In genomic region chr18:29147944-29148343, GRCh38 we compare ENCODE assay signal across 9 cellular contexts.
A peak's percentile ranks its signal among the peaks of the same experiment; 100 is the strongest.
DNase-seq lines count a peak whose midpoint lies in the region; ATAC-seq, FAIRE-seq and TF ChIP-seq lines count a peak whose summit lies in the region.
"Had no signal": no experiment of that assay in that cellular context is flagged by ENCODE, and none has a peak within 500 bp of the region (broad histone marks: within the 10 kb centered on the region; RNA-seq: fewer than 3 reads in every experiment).

No MANE protein-coding gene starts in this region.

- no peak overlapping the region for H2AK5ac ChIP-seq in H1 (ENCODE audit: low read depth, low read length)
- no peak overlapping the region for H2AK5ac ChIP-seq in trophoblast cell (ENCODE audit: low read length)

- H2BK20ac ChIP-seq in H1 (ENCODE audit: low read length): no peak overlapping the region

- CTCF ChIA-PET in H1 (lab: Charles Lee; ENCODE audit: partially characterized antibody): interaction anchor here (0.9 kb wide), 1 partner anchor 43 kb away, joined by 3 read pairs; no protein-coding TSS in a partner anchor
- CTCF ChIA-PET in activated naive CD4-positive, alpha-beta T cell treated with anti-CD3 and anti-CD28 coated beads, Interleukin-2, amount 10 ng/mL, durations not matched to agents 7 days and 5 days (lab: Charles Lee): no interaction called here

- H2BK12ac ChIP-seq in H1 (ENCODE audit: low read depth, low read length) (no peak overlapping the region), trophoblast cell (ENCODE audit: low read length) (no peak overlapping the region)

- peaks cover 0 to 3% (median under 1%) of the 10 kb centered on the region in 4 experiments; a peak in 1 of 7 replicates for H3K4me1 ChIP-seq in H1 (replicated peaks in 1 of 4; ENCODE audit: control insufficient read depth in 3 of 4, insufficient read depth in 4 of 4, low read length in 3 of 4)
- H3K4me1 ChIP-seq in trophoblast cell (ENCODE audit: control insufficient read depth in 1 of 2, insufficient read depth in 2 of 2, low read length in 2 of 2): no peaks in the 10 kb centered on the region

- no peak for TF ChIP-seq EP300 in H1 (IDR thresholded peaks at IDR 0.05; ENCODE audit: borderline replicate concordance in 1 of 2, low read depth in 2 of 2, low read length in 2 of 2)

- no peaks in the 10 kb centered on the region for H4K20me1 ChIP-seq in H1 (replicated peaks in 1 of 2; ENCODE audit: control insufficient read depth in 1 of 2, insufficient read depth in 2 of 2, low read length in 2 of 2)

- H2BK120ac ChIP-seq in H1 (replicated peaks; ENCODE audit: low read depth, low read length) (no peak overlapping the region), trophoblast cell (ENCODE audit: insufficient read depth, low read length, poor library complexity) (no peak overlapping the region)

- no peak overlapping the region for H2BK5ac ChIP-seq in H1 (ENCODE audit: low read depth, low read length)
- H2BK5ac ChIP-seq in trophoblast cell (ENCODE audit: low read depth, low read length, poor library complexity): no peak overlapping the region

- H3K9me3 ChIP-seq in H1 (ENCODE audit: insufficient read depth in 2 of 2, low read depth in 1 of 2, low read length in 1 of 2) (no peaks in the 10 kb centered on the region), trophoblast cell (ENCODE audit: insufficient read depth, low read depth, low read length) (no peaks in the 10 kb centered on the region)

- no peaks in the 10 kb centered on the region for H3K23me2 ChIP-seq in H1 (ENCODE audit: low read depth, low read length)

- H2AFZ ChIP-seq in H1 (ENCODE audit: low read length): peak overlapping the region; percentile 100
- H2AFZ ChIP-seq in trophoblast cell (ENCODE audit: insufficient read depth, low read length, poor library complexity): no peak overlapping the region

- H3K18ac ChIP-seq in H1 (ENCODE audit: extremely low read depth, low read length) (no peak overlapping the region), trophoblast cell (ENCODE audit: low read length) (no peak overlapping the region)

- no peaks in the 10 kb centered on the region for H3K27me3 Mint-ChIP-seq in activated naive CD4-positive, alpha-beta T cell treated with anti-CD3 and anti-CD28 coated beads, Interleukin-2, amount 10 ng/mL, durations not matched to agents 7 days and 5 days

- no peaks in the 10 kb centered on the region; a peak in 1 of 8 replicates for H3K36me3 ChIP-seq in H1 (ENCODE audit: control insufficient read depth in 2 of 4, insufficient read depth in 4 of 4, low read length in 3 of 4)
- no peaks in the 10 kb centered on the region for H3K36me3 ChIP-seq in trophoblast cell (ENCODE audit: control insufficient read depth in 1 of 2, insufficient read depth in 2 of 2, low read length in 2 of 2)

- H3K9me3 Mint-ChIP-seq in activated naive CD4-positive, alpha-beta T cell treated with anti-CD3 and anti-CD28 coated beads, Interleukin-2, amount 10 ng/mL, durations not matched to agents 7 days and 5 days: peaks cover 6% of the 10 kb centered on the region

- H3K79me2 ChIP-seq in H1 (ENCODE audit: control insufficient read depth in 1 of 2, insufficient read depth in 2 of 2, low read length in 2 of 2) (no peaks in the 10 kb centered on the region), trophoblast cell (ENCODE audit: control insufficient read depth, insufficient read depth, low read length, poor library complexity) (no peaks in the 10 kb centered on the region)

- no peak overlapping the region for H3K4me3 Mint-ChIP-seq in activated naive CD4-positive, alpha-beta T cell treated with anti-CD3 and anti-CD28 coated beads, Interleukin-2, amount 10 ng/mL, durations not matched to agents 7 days and 5 days

- POLR2A ChIA-PET in H1 (lab: Charles Lee; ENCODE audit: partially characterized antibody): no interaction called here

- no peak for ATAC-seq in HG03045 (IDR thresholded peaks at IDR 0.05; ENCODE audit: unreplicated experiment)

- H3K79me1 ChIP-seq in H1 (ENCODE audit: low read depth, low read length) (no peaks in the 10 kb centered on the region), trophoblast cell (ENCODE audit: low read length) (peaks cover under 1% of the 10 kb centered on the region)

- no peaks in the 10 kb centered on the region for H3K4me1 Mint-ChIP-seq in activated naive CD4-positive, alpha-beta T cell treated with anti-CD3 and anti-CD28 coated beads, Interleukin-2, amount 10 ng/mL, durations not matched to agents 7 days and 5 days

- H3K27ac ChIP-seq in H1 (ENCODE audit: low read depth, low read length) (no peak overlapping the region), trophoblast cell (ENCODE audit: low read depth, low read length) (no peak overlapping the region)

- H3K9ac ChIP-seq in H1 (replicated peaks in 1 of 4; ENCODE audit: extremely low read depth in 1 of 4, low read depth in 3 of 4, low read length in 3 of 4): no peak overlapping the region
- no peak overlapping the region for H3K9ac ChIP-seq in trophoblast cell (ENCODE audit: low read length)

- DNase-seq in NCI-H146 (lab: John Stamatoyannopoulos, UW) (peak; percentile 74), NCI-H146 treated with DMSO at 0.1 percent for 48 hours (lab: John Stamatoyannopoulos, UW; ENCODE audit: unreplicated experiment) (no peak), NCI-H524 treated with DMSO at 0.1 percent for 48 hours (lab: John Stamatoyannopoulos, UW) (peak; percentile 7), H1 (ENCODE audit: low read depth in 1 of 2, low spot score in 2 of 2) (no peak), trophoblast cell (peak; percentile 15 to 54), HK-2 (ENCODE audit: unreplicated experiment) (no peak)
- DNase-seq in activated naive CD4-positive, alpha-beta T cell treated with anti-CD3 and anti-CD28 coated beads, Interleukin-2, amount 10 ng/mL, durations not matched to agents 7 days and 5 days: no peak
- DNase-seq: left cardiac atrium had no signal

- H3K4ac ChIP-seq in H1 (replicated peaks; ENCODE audit: insufficient read length, low read depth, low read length) (no peak overlapping the region), trophoblast cell (ENCODE audit: low read depth, low read length) (no peak overlapping the region)

- H4K8ac ChIP-seq in H1 (ENCODE audit: extremely low read depth, insufficient read depth, low read length): no peak overlapping the region
- no peak overlapping the region for H4K8ac ChIP-seq in trophoblast cell (ENCODE audit: low read depth, low read length)

- H3K27me3 ChIP-seq in H1 (replicated peaks in 1 of 4; ENCODE audit: control insufficient read depth in 3 of 4, extremely low read depth in 1 of 4, insufficient read depth in 3 of 4, low read length in 3 of 4) (no peaks in the 10 kb centered on the region), trophoblast cell (ENCODE audit: insufficient read depth, low read length) (no peaks in the 10 kb centered on the region)

- TF ChIP-seq CTCF in H1 (IDR thresholded peaks at IDR 0.05; ENCODE audit: control extremely low read depth in 1 of 3, insufficient read depth in 1 of 3, low read depth in 1 of 3, low read length in 3 of 3): no peak

- TF ChIP-seq RAD21 in H1 (IDR thresholded peaks at IDR 0.05 in 1 of 2, conservative IDR thresholded peaks at IDR 0.05 in 1 of 2; ENCODE audit: low read depth in 2 of 2, low read length in 2 of 2): no peak

- no peak overlapping the region for H3K23ac ChIP-seq in H1 (ENCODE audit: insufficient read length)
- no peak overlapping the region for H3K23ac ChIP-seq in trophoblast cell (ENCODE audit: low read length)

- no peaks in the 10 kb centered on the region for H3K36me3 Mint-ChIP-seq in activated naive CD4-positive, alpha-beta T cell treated with anti-CD3 and anti-CD28 coated beads, Interleukin-2, amount 10 ng/mL, durations not matched to agents 7 days and 5 days

- H4K5ac ChIP-seq in H1 (ENCODE audit: insufficient read length, low read depth, low read length): no peak overlapping the region

- H3K4me2 ChIP-seq in H1 (ENCODE audit: insufficient read depth in 1 of 2, low read depth in 2 of 2, low read length in 2 of 2) (no peak overlapping the region; a peak in 1 of 4 replicates), trophoblast cell (ENCODE audit: low read length) (no peak overlapping the region)

- H3K56ac ChIP-seq in H1 (replicated peaks; ENCODE audit: insufficient read length, low read depth, low read length): no peak overlapping the region

- H4K91ac ChIP-seq in H1 (replicated peaks; ENCODE audit: insufficient read length, low read length) (no peak overlapping the region), trophoblast cell (ENCODE audit: low read depth, low read length) (no peak overlapping the region)

- WGBS in H1 (ENCODE audit: extremely low coverage in 1 of 2, insufficient coverage in 1 of 2, insufficient read length in 1 of 2, insufficient replicate concordance in 2 of 2, low coverage in 1 of 2, low lambda C conversion rate in 2 of 2, missing lambda C conversion rate in 1 of 2), 2 experiments: 48% methylated on average over 2 of the region's 2 CpGs; no CpG with 5 or more reads in 1 of the 2 experiments
- no CpG with 5 or more reads among the region's 2 CpGs for WGBS in trophoblast cell (ENCODE audit: extremely low coverage, insufficient coverage, insufficient read length)

- H3K14ac ChIP-seq in H1 (ENCODE audit: insufficient read length): no peak overlapping the region
- no peak overlapping the region for H3K14ac ChIP-seq in trophoblast cell (ENCODE audit: low read length)

- no peak overlapping the region for H2BK15ac ChIP-seq in H1 (ENCODE audit: low read length)

- no peak for TF ChIP-seq POLR2A in H1 (IDR thresholded peaks at IDR 0.05; ENCODE audit: control extremely low read depth in 1 of 2, low read depth in 2 of 2, low read length in 2 of 2)

- peak; percentile 50 for FAIRE-seq in H1 (lab: Jason Lieb, UNC)

- H3K27ac Mint-ChIP-seq in activated naive CD4-positive, alpha-beta T cell treated with anti-CD3 and anti-CD28 coated beads, Interleukin-2, amount 10 ng/mL, durations not matched to agents 7 days and 5 days: no peak overlapping the region

- H3K4me3 ChIP-seq in H1 (ENCODE audit: extremely low read depth in 1 of 4, insufficient read depth in 2 of 4, low read depth in 3 of 4, low read length in 4 of 4) (no peak overlapping the region), trophoblast cell (ENCODE audit: low read depth, low read length) (no peak overlapping the region)

- no peak overlapping the region for H4K12ac ChIP-seq in trophoblast cell (ENCODE audit: low read depth, low read length)

TF ChIP-seq in H1, 55 proteins besides CTCF, POLR2A, EP300 and RAD21 (continues in another document):
- no peak for TF ChIP-seq POU5F1 (IDR thresholded peaks at IDR 0.05; ENCODE audit: low read depth, low read length)
- no peak for TF ChIP-seq E2F6 (IDR thresholded peaks at IDR 0.05)

Comparison
In these comparisons a context has a peak if more than half of its experiments do, and no peak if none do; other contexts are left out.
1. DNase-seq: peak in NCI-H146 (single experiment), NCI-H524 treated with DMSO at 0.1 percent for 48 hours (single experiment) and trophoblast cell (2 of 2); none in NCI-H146 treated with DMSO at 0.1 percent for 48 hours (single experiment), H1 (0 of 2), HK-2 (single experiment) and activated naive CD4-positive, alpha-beta T cell treated with anti-CD3 and anti-CD28 coated beads, Interleukin-2, amount 10 ng/mL, durations not matched to agents 7 days and 5 days (single experiment).